8 cellular contexts compared by ENCODE assay signal in the genomic region with DNA sequence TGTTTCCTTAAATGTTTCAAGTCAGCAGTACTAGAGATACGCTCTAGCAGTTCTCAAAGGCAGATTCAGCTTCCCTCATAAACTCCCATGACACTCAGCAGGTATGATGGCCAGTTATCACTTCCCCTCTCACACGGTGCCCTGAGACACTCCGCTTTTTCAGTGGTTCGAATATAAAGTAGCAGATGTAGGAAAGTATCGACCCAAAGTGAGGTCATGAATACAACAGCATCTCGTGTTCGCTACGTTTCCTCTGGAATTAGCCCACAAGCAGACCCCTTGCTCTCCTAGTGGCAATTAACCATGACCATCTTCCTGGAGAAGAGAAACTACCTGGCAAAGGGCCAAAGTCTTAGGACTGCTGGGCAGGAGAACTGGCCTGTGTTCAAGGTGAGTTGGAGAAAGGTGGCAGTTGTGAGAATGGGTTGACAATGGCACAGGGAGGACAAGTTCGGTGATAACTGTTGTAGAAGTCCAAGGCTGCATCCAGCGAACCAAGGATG. TPM values are rescaled to one million over a fixed set of nuclear protein-coding genes. Genes with fewer than 3 reads are reported as not detected.
DNase-seq lines count a peak whose midpoint lies in the region; ATAC-seq lines count a peak whose summit lies in the region.
"Had no signal": no experiment of that assay in that cellular context is flagged by ENCODE, and none has a peak within 500 bp of the region (broad histone marks: within the 10 kb centered on the region; RNA-seq: fewer than 3 reads in every experiment).

No MANE protein-coding gene starts in this region.

- H3K27ac Mint-ChIP-seq in activated naive CD4-positive, alpha-beta T cell treated with anti-CD3 and anti-CD28 coated beads, Interleukin-2, amount 10 ng/mL, durations not matched to agents 7 days and 5 days, result peak overlapping the region; percentile 47
- peak overlapping the region; percentile 94 for H3K27ac Mint-ChIP-seq in stimulated activated naive B cell treated with anti-CD40 and anti-IgM and Interleukin-4, amounts not matched to agents 10 μg/mL and 1 μg/mL and 100 μg/mL, for 72 hours

- H3K4me3 Mint-ChIP-seq in activated naive CD4-positive, alpha-beta T cell treated with anti-CD3 and anti-CD28 coated beads, Interleukin-2, amount 10 ng/mL, durations not matched to agents 7 days and 5 days, result no peak overlapping the region
- H3K4me3 Mint-ChIP-seq in stimulated activated naive B cell treated with anti-CD40 and anti-IgM and Interleukin-4, amounts not matched to agents 10 μg/mL and 1 μg/mL and 100 μg/mL, for 72 hours, result peak overlapping the region; percentile 66 to 72
- H3K4me3 Mint-ChIP-seq: activated naive CD4-positive, alpha-beta T cell treated with anti-CD3 and anti-CD28 coated beads for 36 hours had no signal

- ATAC-seq in stimulated activated naive B cell treated with anti-CD40 and anti-IgM and Interleukin-4, amounts not matched to agents 10 μg/mL and 1 μg/mL and 100 μg/mL, for 72 hours (replicated peaks), result peak; percentile 99
- no peak for ATAC-seq in esophagus mucosa

- H3K36me3 Mint-ChIP-seq in activated naive CD4-positive, alpha-beta T cell treated with anti-CD3 and anti-CD28 coated beads, Interleukin-2, amount 10 ng/mL, durations not matched to agents 7 days and 5 days, result peaks cover 42% of the 10 kb centered on the region
- H3K36me3 Mint-ChIP-seq in stimulated activated naive B cell treated with anti-CD40 and anti-IgM and Interleukin-4, amounts not matched to agents 10 μg/mL and 1 μg/mL and 100 μg/mL, for 72 hours, result peaks cover 42 to 58% of the 10 kb centered on the region in 2 donors

- H3K9me3 Mint-ChIP-seq in activated naive CD4-positive, alpha-beta T cell treated with anti-CD3 and anti-CD28 coated beads, Interleukin-2, amount 10 ng/mL, durations not matched to agents 7 days and 5 days, result no peaks in the 10 kb centered on the region
- H3K9me3 Mint-ChIP-seq in stimulated activated naive B cell treated with anti-CD40 and anti-IgM and Interleukin-4, amounts not matched to agents 10 μg/mL and 1 μg/mL and 100 μg/mL, for 72 hours, result no peaks in the 10 kb centered on the region
- H3K9me3 Mint-ChIP-seq: activated naive CD4-positive, alpha-beta T cell treated with anti-CD3 and anti-CD28 coated beads for 36 hours had no signal

- CTCF ChIA-PET in activated naive CD4-positive, alpha-beta T cell treated with anti-CD3 and anti-CD28 coated beads, Interleukin-2, amount 10 ng/mL, durations not matched to agents 7 days and 5 days (lab: Charles Lee), result no interaction called here

- H3K4me1 Mint-ChIP-seq in activated naive CD4-positive, alpha-beta T cell treated with anti-CD3 and anti-CD28 coated beads, Interleukin-2, amount 10 ng/mL, durations not matched to agents 7 days and 5 days, result peaks cover 3% of the 10 kb centered on the region
- peaks cover 32 to 46% of the 10 kb centered on the region in 2 donors for H3K4me1 Mint-ChIP-seq in stimulated activated naive B cell treated with anti-CD40 and anti-IgM and Interleukin-4, amounts not matched to agents 10 μg/mL and 1 μg/mL and 100 μg/mL, for 72 hours

- no peak for DNase-seq in activated naive CD4-positive, alpha-beta T cell treated with anti-CD3 and anti-CD28 coated beads, Interleukin-2, amount 10 ng/mL, durations not matched to agents 7 days and 5 days
- no peak for DNase-seq in activated naive CD4-positive, alpha-beta T cell treated with anti-CD3 and anti-CD28 coated beads, Interleukin-2, amount 50 U/mL, for 16 hours
- DNase-seq in NCI-H2227 treated with DMSO at 0.1 percent for 48 hours (lab: John Stamatoyannopoulos, UW) (peak; percentile 56), HK-2 (ENCODE audit: unreplicated experiment) (no peak)
- DNase-seq in stimulated activated naive B cell treated with anti-CD40 and anti-IgM and Interleukin-4, amounts not matched to agents 10 μg/mL and 1 μg/mL and 100 μg/mL, for 72 hours, result peak; percentile 58
- DNase-seq: activated naive CD4-positive, alpha-beta T cell treated with anti-CD3 and anti-CD28 coated beads for 36 hours; heart right ventricle had no signal

- H3K27me3 Mint-ChIP-seq in activated naive CD4-positive, alpha-beta T cell treated with anti-CD3 and anti-CD28 coated beads, Interleukin-2, amount 10 ng/mL, durations not matched to agents 7 days and 5 days, result no peaks in the 10 kb centered on the region
- no peaks in the 10 kb centered on the region for H3K27me3 Mint-ChIP-seq in stimulated activated naive B cell treated with anti-CD40 and anti-IgM and Interleukin-4, amounts not matched to agents 10 μg/mL and 1 μg/mL and 100 μg/mL, for 72 hours

RNA-seq across cellular contexts. Expression of a gene that starts 9.3 kb away (rescaled TPM):
- 14.1 TPM for total RNA-seq in esophagus mucosa

RNA-seq across cellular contexts. Expression of a gene that starts 9.4 kb away (rescaled TPM):
- total RNA-seq in esophagus mucosa, result 29.7 TPM

RNA-seq across cellular contexts. Expression of a gene that starts 29.2 kb away (rescaled TPM):
- total RNA-seq in esophagus mucosa, result 258 TPM

RNA-seq across cellular contexts. Expression of a gene that starts 36.2 kb away (rescaled TPM):
- 3.0 TPM for total RNA-seq in esophagus mucosa

RNA-seq across cellular contexts. Expression of a gene that starts 44.4 kb away (rescaled TPM):
- 3.5 TPM for total RNA-seq in esophagus mucosa

Comparison
In these comparisons a context has a peak if more than half of its experiments do, and no peak if none do; other contexts are left out.
1. DNase-seq: peak in NCI-H2227 treated with DMSO at 0.1 percent for 48 hours (single experiment) and stimulated activated naive B cell treated with anti-CD40 and anti-IgM and Interleukin-4, amounts not matched to agents 10 μg/mL and 1 μg/mL and 100 μg/mL, for 72 hours (single experiment); none in activated naive CD4-positive, alpha-beta T cell treated with anti-CD3 and anti-CD28 coated beads, Interleukin-2, amount 10 ng/mL, durations not matched to agents 7 days and 5 days (single experiment), activated naive CD4-positive, alpha-beta T cell treated with anti-CD3 and anti-CD28 coated beads, Interleukin-2, amount 50 U/mL, for 16 hours (single experiment) and HK-2 (single experiment).